ENCODE assay signal across 13 cellular contexts in the genomic region with DNA sequence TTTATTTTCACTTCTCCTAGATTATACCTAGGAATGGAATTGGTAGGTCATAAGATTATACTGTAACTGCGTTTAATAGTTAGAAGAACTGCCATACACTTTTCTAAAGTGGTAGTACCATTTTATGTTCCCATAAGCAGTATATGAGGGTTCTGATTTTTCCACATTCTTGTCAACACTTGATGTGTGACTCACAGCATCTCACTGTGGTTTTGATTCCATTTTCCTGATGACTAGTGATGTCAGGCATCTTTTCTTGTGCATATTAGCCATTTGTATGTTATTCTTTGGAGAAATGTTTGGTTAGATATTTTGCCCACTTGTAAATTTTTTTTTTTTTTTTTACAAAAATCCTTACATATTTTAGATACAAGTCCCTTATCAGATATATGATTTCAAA. TPM values are rescaled to one million over a fixed set of nuclear protein-coding genes. Genes with fewer than 3 reads are reported as not detected.
A peak's percentile ranks its signal among the peaks of the same experiment; 100 is the strongest.
DNase-seq lines count a peak whose midpoint lies in the region; ATAC-seq and TF ChIP-seq lines count a peak whose summit lies in the region.
"Had no signal": no experiment of that assay in that cellular context is flagged by ENCODE, and none has a peak within 500 bp of the region (broad histone marks: within the 10 kb centered on the region; RNA-seq: fewer than 3 reads in every experiment).

No MANE protein-coding gene starts in this region.

- POLR2A ChIA-PET in HCT116 (lab: Charles Lee), result no interaction called here

- no peaks in the 10 kb centered on the region for H3K27me3 ChIP-seq in ACC112 (ENCODE audit: insufficient read depth, low read length)
- no peaks in the 10 kb centered on the region for H3K27me3 ChIP-seq in HCT116 (ENCODE audit: insufficient read depth, low read length)
- H3K27me3 ChIP-seq: body of pancreas, gastrocnemius medialis had no signal

- CTCF ChIA-PET in HCT116 (lab: Charles Lee), result no interaction called here

- no peak for TF ChIP-seq CTCF in HCT116 (IDR thresholded peaks at IDR 0.05 in 2 of 3, conservative IDR thresholded peaks at IDR 0.05 in 1 of 3; ENCODE audit: borderline replicate concordance in 1 of 3, insufficient read depth in 1 of 3, low read depth in 2 of 3, low read length in 2 of 3)

- ATAC-seq in HCT116 (no peak), HG02763 (IDR thresholded peaks at IDR 0.05; ENCODE audit: unreplicated experiment) (no peak)
- ATAC-seq: activated CD8-positive, alpha-beta memory T cell treated with anti-CD3 and anti-CD28 coated beads, Interleukin-2, amount 10 ng/mL, durations not matched to agents 7 days and 5 days; body of pancreas; gastrocnemius medialis had no signal

- H3K9me3 ChIP-seq in HCT116 (ENCODE audit: control insufficient read depth in 1 of 2, insufficient read depth in 1 of 2, low read depth in 1 of 2, low read length in 2 of 2), result no peaks in the 10 kb centered on the region
- H3K9me3 ChIP-seq: body of pancreas, gastrocnemius medialis had no signal

- BruUV-seq in HCT116 (replicated peaks; lab: Mats Ljungman, UMichigan), result no TSS peak

- no peaks in the 10 kb centered on the region for H4K20me1 ChIP-seq in HCT116 (ENCODE audit: insufficient read depth)

- H3K27ac ChIP-seq in ACC112 (ENCODE audit: low read depth, low read length) (peak overlapping the region; percentile 54), HCT116 (ENCODE audit: low read depth, low read length) (no peak overlapping the region)
- H3K27ac ChIP-seq: body of pancreas, C4-2B, gastrocnemius medialis had no signal

- H3K4me1 ChIP-seq in ACC112 (ENCODE audit: control insufficient read depth, insufficient read depth, low read length, unreplicated experiment) (peaks cover 20% of the 10 kb centered on the region), HCT116 (ENCODE audit: control insufficient read depth in 1 of 2, insufficient read depth in 2 of 2, low read length in 2 of 2) (peaks cover 6 to 37% of the 10 kb centered on the region in 2 experiments; a peak in 3 of 4 replicates)

- peaks cover 39% of the 10 kb centered on the region for H3K36me3 ChIP-seq in ACC112 (ENCODE audit: insufficient read depth, low read length)
- peaks cover 0 to 8% of the 10 kb centered on the region in 2 experiments; a peak in 1 of 4 replicates for H3K36me3 ChIP-seq in HCT116 (ENCODE audit: control insufficient read depth in 1 of 2, insufficient read depth in 2 of 2, low read length in 2 of 2)

- RAD21 ChIA-PET in HCT116 (lab: Charles Lee; ENCODE audit: low non-redundant PET in 1 of 2, low total read pairs in 2 of 2, uncharacterized antibody in 2 of 2, unreplicated experiment in 2 of 2), result no interaction called here

- DNase-seq in HCT116 (ENCODE audit: low read depth, low spot score) (no peak), SW 1271 (lab: John Stamatoyannopoulos, UW) (peak; percentile 43 to 75), fibroblast of the conjunctiva (ENCODE audit: low read depth) (peak; percentile 42), erythroblast (lab: John Stamatoyannopoulos, UW) (no peak), epidermal melanocyte (ENCODE audit: insufficient read length, low spot score) (no peak)
- no peak for DNase-seq in stimulated activated CD4-positive, alpha-beta T cell treated with anti-CD3 and anti-CD28 coated beads, Interleukin-4, amount 100 ng/mL, for 4 hours
- DNase-seq: activated CD8-positive, alpha-beta memory T cell treated with anti-CD3 and anti-CD28 coated beads, Interleukin-2, amount 10 ng/mL, durations not matched to agents 7 days and 5 days; body of pancreas; gastrocnemius medialis; NCI-H2029 had no signal

- no peak for TF ChIP-seq RAD21 in HCT116 (IDR thresholded peaks at IDR 0.05; ENCODE audit: low read depth)

- H3K79me2 ChIP-seq in ACC112 (ENCODE audit: control insufficient read depth, insufficient read depth, low read length, unreplicated experiment) (peaks cover 49% of the 10 kb centered on the region), HCT116 (ENCODE audit: insufficient read depth, low read length) (peaks cover 52% of the 10 kb centered on the region)

- H3K4me3 ChIP-seq in ACC112 (ENCODE audit: low read depth, low read length) (no peak overlapping the region), HCT116 (replicated peaks in 1 of 2; ENCODE audit: low read depth in 1 of 2, low read length in 2 of 2) (no peak overlapping the region)
- H3K4me3 ChIP-seq: body of pancreas, gastrocnemius medialis had no signal

- H3K4me2 ChIP-seq in HCT116 (ENCODE audit: low read length), result peak overlapping the region; percentile 85

- H2AFZ ChIP-seq in ACC112 (ENCODE audit: low read length, unreplicated experiment), result no peak overlapping the region
- no peak overlapping the region for H2AFZ ChIP-seq in HCT116 (ENCODE audit: low read depth, low read length, poor library complexity, severe bottlenecking)

- intact Hi-C loops in HCT116 (cut with micrococcal nuclease), result no loop called here

- TF ChIP-seq POLR2A in HCT116 (IDR thresholded peaks at IDR 0.05; ENCODE audit: borderline replicate concordance, extremely low read depth, insufficient read depth, insufficient read length) (no peak), erythroblast (IDR thresholded peaks at IDR 0.05; ENCODE audit: low read length) (no peak)

- H3K9ac ChIP-seq in HCT116 (ENCODE audit: low read length), result no peak overlapping the region

- no peaks in the 10 kb centered on the region for H3K9me2 ChIP-seq in HCT116 (ENCODE audit: insufficient read depth)

TF ChIP-seq in HCT116, 20 proteins besides CTCF, POLR2A, EP300 and RAD21:
- TF ChIP-seq CBX3 (IDR thresholded peaks at IDR 0.05; ENCODE audit: low read depth) (0 out of 2 replicates have a peak, but pooled peaks have one; percentile 27), SP1 (IDR thresholded peaks at IDR 0.05; ENCODE audit: low read depth) (0 out of 2 replicates have a peak, but pooled peaks have one; percentile 24), FOSL1 (IDR thresholded peaks at IDR 0.05; ENCODE audit: low read depth) (peak; percentile 24; the same call in 1 of the 2 replicates), SRF (IDR thresholded peaks at IDR 0.05; ENCODE audit: low read depth) (no peak), JUND (IDR thresholded peaks at IDR 0.05) (peak; percentile 37; the same call in 1 of the 2 replicates), CEBPB (IDR thresholded peaks at IDR 0.05; ENCODE audit: low read depth) (no peak)

RNA-seq across cellular contexts. Expression of a gene that starts 2.3 kb away (rescaled TPM):
- total RNA-seq in HCT116 (2021; ENCODE audit: unreplicated experiment), result 17.7 TPM
- polyA plus RNA-seq in HCT116 (2012), result 3.1 and 4.8 TPM in 2 replicates

RNA-seq across cellular contexts. Expression of a gene that starts 2.5 kb away (rescaled TPM):
- total RNA-seq in HCT116 (2021; ENCODE audit: unreplicated experiment), result 34.4 TPM
- 4.7 and 7.4 TPM in 2 replicates for polyA plus RNA-seq in HCT116 (2012)

Comparison
In these comparisons a context has a peak if more than half of its experiments do, and no peak if none do; other contexts are left out.
1. DNase-seq: peak in SW 1271 (2 of 2) and fibroblast of the conjunctiva (single experiment); none in HCT116 (single experiment), erythroblast (0 of 2), epidermal melanocyte (single experiment) and stimulated activated CD4-positive, alpha-beta T cell treated with anti-CD3 and anti-CD28 coated beads, Interleukin-4, amount 100 ng/mL, for 4 hours (0 of 2).